Comparison of ENCODE assay signal across 15 cellular contexts in genomic region chr11:78076733-78077403, GRCh38. TPM values are rescaled to one million over a fixed set of nuclear protein-coding genes. Genes with fewer than 3 reads are reported as not detected.
A peak's percentile ranks its signal among the peaks of the same experiment; 100 is the strongest.
DNase-seq lines count a peak whose midpoint lies in the region; ATAC-seq, FAIRE-seq and TF ChIP-seq lines count a peak whose summit lies in the region.
"Had no signal": no experiment of that assay in that cellular context is flagged by ENCODE, and none has a peak within 500 bp of the region (broad histone marks: within the 10 kb centered on the region; RNA-seq: fewer than 3 reads in every experiment).

No MANE protein-coding gene starts in this region.

- no peaks in the 10 kb centered on the region for H4K20me1 ChIP-seq in OCI-LY1 (ENCODE audit: insufficient read depth, low read length)

- no peak overlapping the region for H3K4me3 ChIP-seq in OCI-LY1 (ENCODE audit: low read depth, low read length, poor library complexity, severe bottlenecking)
- peak overlapping the region; percentile 25 for H3K4me3 ChIP-seq in skeletal muscle satellite cell (ENCODE audit: low read length)

- H3K36me3 ChIP-seq in OCI-LY1 (ENCODE audit: insufficient read depth, low read length) (peaks cover 23% of the 10 kb centered on the region), skeletal muscle satellite cell (ENCODE audit: insufficient read depth, low read length) (peaks cover 12% of the 10 kb centered on the region)

- TF ChIP-seq POLR2A in H54 (IDR thresholded peaks at IDR 0.05; ENCODE audit: low read depth, low read length) = no peak

- H3K27me3 ChIP-seq in OCI-LY1 (ENCODE audit: insufficient read depth, low read length) = no peaks in the 10 kb centered on the region
- H3K27me3 ChIP-seq in skeletal muscle satellite cell (ENCODE audit: control insufficient read depth, insufficient read depth, low read length) = no peaks in the 10 kb centered on the region
- H3K27me3 ChIP-seq: neutrophil, tibial artery had no signal

- peak overlapping the region; percentile 18 for H3K27ac Mint-ChIP-seq in activated T-cell treated with anti-CD3 and anti-CD28 coated beads, Interleukin-2, amount 50 U/mL, for 24 hours
- peak overlapping the region; percentile 30 for H3K27ac Mint-ChIP-seq in central memory CD8-positive, alpha-beta T cell (ENCODE audit: low read depth)
- H3K27ac Mint-ChIP-seq: activated CD8-positive, alpha-beta memory T cell treated with anti-CD3 and anti-CD28 coated beads, Interleukin-2, amount 10 ng/mL, durations not matched to agents 7 days and 5 days had no signal

- peak overlapping the region; percentile 1 for H3K4me3 Mint-ChIP-seq in activated T-cell treated with anti-CD3 and anti-CD28 coated beads, Interleukin-2, amount 50 U/mL, for 24 hours
- H3K4me3 Mint-ChIP-seq in central memory CD8-positive, alpha-beta T cell = peak overlapping the region; percentile 10

- no peak overlapping the region for H2AFZ ChIP-seq in OCI-LY1 (ENCODE audit: low read length)

- peaks cover 53% of the 10 kb centered on the region for H3K4me1 Mint-ChIP-seq in activated T-cell treated with anti-CD3 and anti-CD28 coated beads, Interleukin-2, amount 50 U/mL, for 24 hours (ENCODE audit: low read depth)
- H3K4me1 Mint-ChIP-seq in central memory CD8-positive, alpha-beta T cell = peaks cover 51% of the 10 kb centered on the region

- H3K79me2 ChIP-seq in OCI-LY1 (ENCODE audit: insufficient read depth, low read length) = peaks cover 54% of the 10 kb centered on the region

- H3K9me3 Mint-ChIP-seq in activated T-cell treated with anti-CD3 and anti-CD28 coated beads, Interleukin-2, amount 50 U/mL, for 24 hours = no peaks in the 10 kb centered on the region
- no peaks in the 10 kb centered on the region for H3K9me3 Mint-ChIP-seq in central memory CD8-positive, alpha-beta T cell

- peaks cover 54% of the 10 kb centered on the region for H3K36me3 Mint-ChIP-seq in activated T-cell treated with anti-CD3 and anti-CD28 coated beads, Interleukin-2, amount 50 U/mL, for 24 hours (ENCODE audit: low read depth)
- H3K36me3 Mint-ChIP-seq in central memory CD8-positive, alpha-beta T cell (ENCODE audit: insufficient read depth) = peaks cover 10% of the 10 kb centered on the region

- H3K9me3 ChIP-seq in OCI-LY1 (ENCODE audit: low read length) = no peaks in the 10 kb centered on the region
- no peaks in the 10 kb centered on the region for H3K9me3 ChIP-seq in skeletal muscle satellite cell (replicated peaks; ENCODE audit: low read length)
- H3K9me3 ChIP-seq: neutrophil, tibial artery had no signal

- DNase-seq in activated T-cell treated with anti-CD3 and anti-CD28 coated beads, Interleukin-2, amount 50 U/mL, for 24 hours = no peak
- DNase-seq in activated T-cell treated with anti-CD3 and anti-CD28 coated beads for 4 hours (no peak), H54 (ENCODE audit: insufficient read length, low spot score) (no peak)
- DNase-seq in central memory CD8-positive, alpha-beta T cell (ENCODE audit: low spot score in 2 of 2) = no peak
- DNase-seq: activated CD8-positive, alpha-beta memory T cell treated with anti-CD3 and anti-CD28 coated beads, Interleukin-2, amount 10 ng/mL, durations not matched to agents 7 days and 5 days; head of caudate nucleus; left colon; small intestine; tibial artery had no signal

- no peaks in the 10 kb centered on the region for H3K9me2 ChIP-seq in OCI-LY1 (ENCODE audit: low read depth, low read length)

- TF ChIP-seq CTCF in OCI-LY1 (IDR thresholded peaks at IDR 0.05; ENCODE audit: low read length) = no peak

- H3K4me1 ChIP-seq in OCI-LY1 (ENCODE audit: insufficient read depth, low read length, severe bottlenecking) (peaks cover 33% of the 10 kb centered on the region), skeletal muscle satellite cell (ENCODE audit: control insufficient read depth, insufficient read depth, low read length) (peaks cover 35% of the 10 kb centered on the region)

- H3K4me2 ChIP-seq in OCI-LY1 (ENCODE audit: low read length) (peak overlapping the region; percentile 37; the same call in 1 of the 2 replicates), skeletal muscle satellite cell (ENCODE audit: low read length) (peak overlapping the region; percentile 28)

- ATAC-seq in central memory CD8-positive, alpha-beta T cell (replicated peaks; ENCODE audit: extremely low read depth, poor library complexity, severe bottlenecking) = no peak
- ATAC-seq in GM21723 (IDR thresholded peaks at IDR 0.05; ENCODE audit: unreplicated experiment) (no peak), GM21737 (IDR thresholded peaks at IDR 0.05; ENCODE audit: unreplicated experiment) (no peak)
- ATAC-seq: activated CD8-positive, alpha-beta memory T cell treated with anti-CD3 and anti-CD28 coated beads, Interleukin-2, amount 10 ng/mL, durations not matched to agents 7 days and 5 days; left colon had no signal

- no peak overlapping the region; the same call in 1 of the 2 replicates for H3K9ac ChIP-seq in OCI-LY1 (ENCODE audit: low read length)
- H3K9ac ChIP-seq in skeletal muscle satellite cell (ENCODE audit: low read depth, low read length) = no peak overlapping the region

- H3K27me3 Mint-ChIP-seq in activated T-cell treated with anti-CD3 and anti-CD28 coated beads, Interleukin-2, amount 50 U/mL, for 24 hours = no peaks in the 10 kb centered on the region
- H3K27me3 Mint-ChIP-seq in central memory CD8-positive, alpha-beta T cell = no peaks in the 10 kb centered on the region
- H3K27me3 Mint-ChIP-seq: activated CD8-positive, alpha-beta memory T cell treated with anti-CD3 and anti-CD28 coated beads, Interleukin-2, amount 10 ng/mL, durations not matched to agents 7 days and 5 days had no signal

- no peaks in the 10 kb centered on the region for H3F3A ChIP-seq in OCI-LY1 (ENCODE audit: insufficient read depth, low read length)

- FAIRE-seq in H54 (lab: Jason Lieb, UNC) = no peak
- FAIRE-seq: endometrium, small intestine had no signal

- no peak overlapping the region for H3K27ac ChIP-seq in OCI-LY1 (ENCODE audit: low read depth, low read length, poor library complexity, severe bottlenecking)
- H3K27ac ChIP-seq: neutrophil, tibial artery had no signal

RNA-seq across cellular contexts. Expression of gene NDUFC2, which starts 2.8 kb away (rescaled TPM):
- 123 and 170 TPM in 2 replicates for total RNA-seq in skeletal muscle satellite cell (2012; rRNA removed)

RNA-seq across cellular contexts. Expression of gene THRSP, which starts 13.2 kb away (rescaled TPM):
- not detected in 2 replicates for total RNA-seq in skeletal muscle satellite cell (2012; rRNA removed)
- total RNA-seq: activated CD8-positive, alpha-beta memory T cell treated with anti-CD3 and anti-CD28 coated beads, Interleukin-2, amount 10 ng/mL, durations not matched to agents 7 days and 5 days had no signal

RNA-seq across cellular contexts. Expression of gene KCTD14, which starts 53.8 kb away (rescaled TPM):
- 0.87 and 1.5 TPM in 2 replicates for total RNA-seq in skeletal muscle satellite cell (2012; rRNA removed)
